ENCODE assay signal across 1 cellular context in genomic region chr15:34240537-34240936, GRCh38.
TF ChIP-seq lines count a peak whose summit lies in the region.

No MANE protein-coding gene starts in this region.

TF ChIP-seq in HCT116, 20 proteins besides CTCF, POLR2A, EP300 and RAD21:
- TF ChIP-seq ATF3 (IDR thresholded peaks at IDR 0.05): no peak
- TF ChIP-seq FOSL1 (IDR thresholded peaks at IDR 0.05; ENCODE audit: low read depth): no peak
- TF ChIP-seq SRF (IDR thresholded peaks at IDR 0.05; ENCODE audit: low read depth): no peak
- no peak for TF ChIP-seq ELF1 (IDR thresholded peaks at IDR 0.05; ENCODE audit: borderline replicate concordance, low read depth)
- TF ChIP-seq CEBPB (IDR thresholded peaks at IDR 0.05; ENCODE audit: low read depth): no peak
- TF ChIP-seq MAX (IDR thresholded peaks at IDR 0.05): no peak
- no peak for TF ChIP-seq ZFX (IDR thresholded peaks at IDR 0.05)
- no peak for TF ChIP-seq POLR2AphosphoS5 (IDR thresholded peaks at IDR 0.05; ENCODE audit: low read depth, low read length)
- TF ChIP-seq SIN3A (IDR thresholded peaks at IDR 0.05; ENCODE audit: low read depth): no peak
- TF ChIP-seq ZBTB33 (IDR thresholded peaks at IDR 0.05; ENCODE audit: extremely low read depth, insufficient replicate concordance, low read length): no peak
- TF ChIP-seq JUND (IDR thresholded peaks at IDR 0.05): no peak
- no peak for TF ChIP-seq YY1 (IDR thresholded peaks at IDR 0.05; ENCODE audit: extremely low read depth, insufficient replicate concordance, low read depth, low read length)
- no peak for TF ChIP-seq EZH2 (IDR thresholded peaks at IDR 0.05)
- no peak for TF ChIP-seq EGR1 (IDR thresholded peaks at IDR 0.05; ENCODE audit: low read depth)
- no peak for TF ChIP-seq REST (IDR thresholded peaks at IDR 0.05; ENCODE audit: low read depth)
TF ChIP-seq in HCT116: peak in this region for 0.
